8 cellular contexts compared by ENCODE assay signal in the genomic region with DNA sequence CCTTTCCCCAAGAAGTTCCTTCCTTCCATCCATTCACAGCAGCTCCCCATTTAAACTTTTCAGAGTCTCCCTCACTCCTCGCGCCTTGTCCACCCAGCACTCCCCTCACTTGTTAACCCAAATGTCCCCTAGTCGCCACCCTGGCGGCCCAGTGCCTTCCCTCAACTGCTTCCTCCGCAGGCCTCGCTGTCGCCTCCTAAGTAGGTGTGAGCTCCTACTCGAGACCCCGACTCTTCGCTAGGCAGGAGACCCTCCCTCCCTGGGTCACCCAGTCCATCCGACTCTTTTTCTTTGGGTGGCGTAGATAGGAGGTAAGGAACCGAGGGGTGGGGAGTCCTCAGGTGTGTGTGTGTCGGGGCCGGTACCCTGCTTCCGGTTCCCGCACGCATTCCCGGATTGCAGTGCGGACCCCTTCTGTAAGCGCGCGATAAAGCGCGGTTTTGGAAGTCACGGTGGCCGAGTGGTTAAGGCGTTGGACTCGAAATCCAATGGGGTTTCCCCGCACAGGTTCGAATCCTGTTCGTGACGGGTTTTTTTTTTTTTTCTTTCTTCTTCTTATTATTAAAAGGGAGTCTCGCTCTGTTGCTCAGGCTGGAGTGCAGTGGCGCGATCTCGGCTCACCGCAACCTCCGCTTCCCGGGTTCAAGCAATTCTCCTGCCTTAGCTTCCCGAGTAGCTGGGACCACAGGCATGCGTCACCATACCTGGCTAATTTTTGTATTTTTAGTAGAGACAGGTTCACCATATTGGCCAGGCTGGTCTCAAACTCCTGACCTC. TPM values are rescaled to one million over a fixed set of nuclear protein-coding genes. Genes with fewer than 3 reads are reported as not detected.
A peak's percentile ranks its signal among the peaks of the same experiment; 100 is the strongest.
DNase-seq lines count a peak whose midpoint lies in the region; ATAC-seq and TF ChIP-seq lines count a peak whose summit lies in the region.

No MANE protein-coding gene starts in this region.

- H3K9me3 Mint-ChIP-seq in endothelial cell (ENCODE audit: unreplicated experiment) = no peaks in the 10 kb centered on the region

- DNase-seq in BE2C = peak; percentile 79
- peak in 75 of 76 experiments; percentile 18 to 97 (median 83) for DNase-seq in HUDEP-2 (lab: John Stamatoyannopoulos, UW; ENCODE audit: unreplicated experiment in 76 of 76)
- peak; percentile 89 for DNase-seq in NT2/D1 (ENCODE audit: low read depth, low spot score)
- peak; percentile 70 for DNase-seq in activated CD8-positive, alpha-beta memory T cell treated with anti-CD3 and anti-CD28 coated beads, Interleukin-2, amount 50 U/mL, for 4 hours
- peak; percentile 88 for DNase-seq in endothelial cell (ENCODE audit: low spot score)
- DNase-seq in stimulated activated CD8-positive, alpha-beta memory T cell treated with anti-CD3 and anti-CD28 coated beads, Interleukin-12 subunit alpha, Interleukin-12 subunit beta, amount 100 ng/mL, for 4 hours (ENCODE audit: low read depth) = peak; percentile 64

- H3K9me3 ChIP-seq in BE2C = no peaks in the 10 kb centered on the region
- no peaks in the 10 kb centered on the region for H3K9me3 ChIP-seq in NT2/D1 (ENCODE audit: insufficient read depth, low read length)
- H3K9me3 ChIP-seq in mesodermal cell (ENCODE audit: control insufficient read depth, low read length) = peaks cover 4% of the 10 kb centered on the region

- peak overlapping the region; percentile 94 for H3K9ac ChIP-seq in NT2/D1 (ENCODE audit: insufficient read length, low read depth)

- H3K4me3 ChIP-seq in BE2C (ENCODE audit: low read depth, low read length) (peak overlapping the region; percentile 92), NT2/D1 (ENCODE audit: insufficient read length, low read depth) (peak overlapping the region; percentile 90), mesodermal cell (ENCODE audit: extremely low read depth, insufficient read depth, low read length, poor library complexity, severe bottlenecking) (peak overlapping the region; percentile 89)

- peaks cover 26% of the 10 kb centered on the region for H3K36me3 Mint-ChIP-seq in endothelial cell (ENCODE audit: low read depth, unreplicated experiment)

- ATAC-seq in GM19463 (IDR thresholded peaks at IDR 0.05; ENCODE audit: unreplicated experiment) = peak; percentile 24

- peaks cover 37% of the 10 kb centered on the region for H3K4me1 Mint-ChIP-seq in endothelial cell (ENCODE audit: unreplicated experiment)

- peak overlapping the region; percentile 57 for H3K27ac ChIP-seq in mesodermal cell (ENCODE audit: low read depth, low read length, severe bottlenecking)

- H3K36me3 ChIP-seq in BE2C = peaks cover 10% of the 10 kb centered on the region
- peaks cover 16% of the 10 kb centered on the region for H3K36me3 ChIP-seq in NT2/D1 (ENCODE audit: insufficient read depth, insufficient read length, low read length)
- peaks cover 25% of the 10 kb centered on the region for H3K36me3 ChIP-seq in mesodermal cell (ENCODE audit: control insufficient read depth, insufficient read depth, low read length)

- WGBS in mesodermal cell (ENCODE audit: insufficient coverage in 2 of 2), 2 experiments = 4 to 6% methylated on average over 14 to 28 of the region's 42 CpGs

- no peaks in the 10 kb centered on the region for H3K4me1 ChIP-seq in BE2C
- no peaks in the 10 kb centered on the region for H3K4me1 ChIP-seq in NT2/D1 (ENCODE audit: insufficient read depth, insufficient read length)
- H3K4me1 ChIP-seq in mesodermal cell (ENCODE audit: control insufficient read depth, insufficient read depth, low read length, poor library complexity, severe bottlenecking) = peaks cover 10% of the 10 kb centered on the region

- TF ChIP-seq CTCF in BE2C (IDR thresholded peaks at IDR 0.05; ENCODE audit: low read depth, low read length) (no peak), endothelial cell (IDR thresholded peaks at IDR 0.05; ENCODE audit: unreplicated experiment) (peak; percentile 60)

- peaks cover 28% of the 10 kb centered on the region for H3K27me3 Mint-ChIP-seq in endothelial cell (ENCODE audit: unreplicated experiment)

- H3K27ac Mint-ChIP-seq in endothelial cell (ENCODE audit: unreplicated experiment) = peak overlapping the region; percentile 95

- H3K27me3 ChIP-seq in BE2C = no peaks in the 10 kb centered on the region
- H3K27me3 ChIP-seq in NT2/D1 (ENCODE audit: insufficient read depth, insufficient read length) = no peaks in the 10 kb centered on the region

- peak overlapping the region; percentile 97 for H3K4me3 Mint-ChIP-seq in endothelial cell (ENCODE audit: unreplicated experiment)

RNA-seq across cellular contexts. Expression of a gene that starts 0.8 kb away (rescaled TPM):
- polyA plus RNA-seq in BE2C (2012; ENCODE audit: insufficient read depth, insufficient read length, low read depth) = 57.8 TPM
- 105 TPM for total RNA-seq in endothelial cell (ENCODE audit: unreplicated experiment)
- polyA plus RNA-seq in mesodermal cell (2013, experiment 1 of 2) = 60.3 TPM
- polyA plus RNA-seq in mesodermal cell (2013, experiment 2 of 2) = 51.4 TPM

RNA-seq across cellular contexts. Expression of a gene that starts 31.6 kb away (rescaled TPM):
- polyA plus RNA-seq in BE2C (2012; ENCODE audit: insufficient read depth, insufficient read length, low read depth) = 82.7 TPM
- 55.5 TPM for total RNA-seq in endothelial cell (ENCODE audit: unreplicated experiment)
- polyA plus RNA-seq in mesodermal cell (2013, experiment 1 of 2) = 61.5 TPM
- polyA plus RNA-seq in mesodermal cell (2013, experiment 2 of 2) = 47.4 TPM

RNA-seq across cellular contexts. Expression of a gene that starts 31.9 kb away (rescaled TPM):
- 1,641 TPM for polyA plus RNA-seq in BE2C (2012; ENCODE audit: insufficient read depth, insufficient read length, low read depth)
- total RNA-seq in endothelial cell (ENCODE audit: unreplicated experiment) = 2,481 TPM
- polyA plus RNA-seq in mesodermal cell (2013, experiment 1 of 2) = 2,005 TPM
- 1,646 TPM for polyA plus RNA-seq in mesodermal cell (2013, experiment 2 of 2)

RNA-seq across cellular contexts. Expression of a gene that starts 34.0 kb away (rescaled TPM):
- polyA plus RNA-seq in BE2C (2012; ENCODE audit: insufficient read depth, insufficient read length, low read depth) = 147 TPM
- total RNA-seq in endothelial cell (ENCODE audit: unreplicated experiment) = 19.8 TPM
- 20.2 TPM for polyA plus RNA-seq in mesodermal cell (2013, experiment 1 of 2)
- 18.6 TPM for polyA plus RNA-seq in mesodermal cell (2013, experiment 2 of 2)

RNA-seq across cellular contexts. Expression of a gene that starts 37.7 kb away (rescaled TPM):
- polyA plus RNA-seq in BE2C (2012; ENCODE audit: insufficient read depth, insufficient read length, low read depth) = 334 TPM
- total RNA-seq in endothelial cell (ENCODE audit: unreplicated experiment) = 170 TPM
- 154 TPM for polyA plus RNA-seq in mesodermal cell (2013, experiment 1 of 2)
- polyA plus RNA-seq in mesodermal cell (2013, experiment 2 of 2) = 131 TPM

Comparison
In these comparisons a context has a peak if more than half of its experiments do, and no peak if none do; other contexts are left out.
1. Peak in every context shown above with its lines: DNase-seq, ATAC-seq, H3K4me3 ChIP-seq and H3K27ac ChIP-seq.